In genomic region chr9:2664675-2665065, GRCh38 we compare ENCODE assay signal across 23 cellular contexts. TPM values are rescaled to one million over a fixed set of nuclear protein-coding genes. Genes with fewer than 3 reads are reported as not detected.
"Had no signal": no experiment of that assay in that cellular context is flagged by ENCODE, and none has a peak within 500 bp of the region (broad histone marks: within the 10 kb centered on the region; RNA-seq: fewer than 3 reads in every experiment).

No MANE protein-coding gene starts in this region.

- H2AFZ ChIP-seq: hepatocyte had no signal

- H3K27ac ChIP-seq: hepatocyte, neutrophil had no signal

- H3K9me3 ChIP-seq: gastroesophageal sphincter, mucosa of descending colon, neutrophil, stomach, thyroid gland had no signal

- H3K79me2 ChIP-seq: hepatocyte had no signal

- H3K4me3 ChIP-seq: gastroesophageal sphincter, hepatocyte, mucosa of descending colon, skin epidermis, stomach, thyroid gland had no signal

- DNase-seq: effector memory CD4-positive, alpha-beta T cell; glutamatergic neuron; kidney; left colon; mammary epithelial cell; mucosa of descending colon; naive thymus-derived CD8-positive, alpha-beta T cell; stimulated activated naive CD4-positive, alpha-beta T cell; stomach had no signal

- H3K27me3 ChIP-seq: gastroesophageal sphincter, hepatocyte, neutrophil, stomach, thyroid gland had no signal

- H3K4me2 ChIP-seq: hepatocyte had no signal

- ATAC-seq: gastroesophageal sphincter; left colon; mucosa of descending colon; naive thymus-derived CD8-positive, alpha-beta T cell had no signal

- H3K36me3 ChIP-seq: gastroesophageal sphincter, neutrophil, stomach, thyroid gland had no signal

RNA-seq across cellular contexts. Expression of gene KCNV2, which starts 52.6 kb away (rescaled TPM):
- total RNA-seq: esophagus mucosa; fibroblast of villous mesenchyme; gastroesophageal sphincter; hepatocyte; kidney; left colon; lower leg skin; mammary epithelial cell; mesenteric fat pad; mucosa of descending colon; naive thymus-derived CD8-positive, alpha-beta T cell; osteoblast; posterior vena cava; renal cortical epithelial cell; sciatic nerve; stomach; thyroid gland had no signal
- polyA plus RNA-seq: mammary epithelial cell; naive thymus-derived CD8-positive, alpha-beta T cell; neural cell; stomach had no signal
